ENCODE assay signal across 20 cellular contexts in genomic region chr2:95372216-95372829, GRCh38.
"Had no signal": no experiment of that assay in that cellular context is flagged by ENCODE, and none has a peak within 500 bp of the region (broad histone marks: within the 10 kb centered on the region; RNA-seq: fewer than 3 reads in every experiment).

No MANE protein-coding gene starts in this region.

- H3K27me3 ChIP-seq: cardiac muscle cell, dorsolateral prefrontal cortex, foreskin keratinocyte, transverse colon had no signal

- H3K36me3 ChIP-seq: cardiac muscle cell, transverse colon had no signal

- H3K4me3 ChIP-seq: cardiac muscle cell, dorsolateral prefrontal cortex, transverse colon had no signal

- H3K4me1 ChIP-seq: foreskin keratinocyte, transverse colon had no signal

- H3K27ac ChIP-seq: cardiac muscle cell, foreskin keratinocyte, transverse colon had no signal

- DNase-seq: activated CD4-positive, alpha-beta T cell treated with anti-CD3 and anti-CD28 coated beads, Interleukin-2, amount 10 ng/mL, durations not matched to agents 24 days and 14 days; activated CD8-positive, alpha-beta memory T cell treated with anti-CD3 and anti-CD28 coated beads, Interleukin-2, amount 50 U/mL, for 4 hours; activated CD8-positive, alpha-beta T cell treated with anti-CD3 and anti-CD28 coated beads, Interleukin-2, amount 10 ng/mL, durations not matched to agents 7 days and 5 days; activated gamma-delta T cell treated with Interleukin-2 at 50 U/mL for 16 hours; activated naive CD8-positive, alpha-beta T cell treated with anti-CD3 and anti-CD28 coated beads for 36 hours; activated T-cell treated with anti-CD3 and anti-CD28 coated beads, Interleukin-2, amount 50 U/mL, for 48 hours; amniotic stem cell; foreskin keratinocyte; hippocampal formation; left ventricle myocardium superior; mesenchymal stem cell; naive thymus-derived CD8-positive, alpha-beta T cell; nucleus accumbens; stimulated activated naive CD8-positive, alpha-beta T cell treated with anti-CD3 and anti-CD28 coated beads, Interleukin-15, Interleukin-2, amounts not matched to agents 100 U/mL and 50 U/mL, for 24 hours; substantia nigra; T-helper 1 cell; T-helper 9 cell; transverse colon had no signal

- ATAC-seq: activated CD8-positive, alpha-beta T cell treated with anti-CD3 and anti-CD28 coated beads, Interleukin-2, amount 10 ng/mL, durations not matched to agents 7 days and 5 days; foreskin keratinocyte; left ventricle myocardium superior; naive thymus-derived CD8-positive, alpha-beta T cell; stimulated activated naive CD8-positive, alpha-beta T cell treated with anti-CD3 and anti-CD28 coated beads, Interleukin-15, Interleukin-2, amounts not matched to agents 100 U/mL and 50 U/mL, for 24 hours had no signal

- H3K9me3 ChIP-seq: transverse colon had no signal
